23 cellular contexts compared by ENCODE assay signal in genomic region chr11:29200776-29201574, GRCh38.
DNase-seq lines count a peak whose midpoint lies in the region; ATAC-seq and TF ChIP-seq lines count a peak whose summit lies in the region.
"Had no signal": no experiment of that assay in that cellular context is flagged by ENCODE, and none has a peak within 500 bp of the region (broad histone marks: within the 10 kb centered on the region; RNA-seq: fewer than 3 reads in every experiment).

No MANE protein-coding gene starts in this region.

- ATAC-seq in mucosa of descending colon = peak; percentile 99
- no peak for ATAC-seq in HG03342 (IDR thresholded peaks at IDR 0.05; ENCODE audit: unreplicated experiment)
- ATAC-seq: activated CD4-positive, alpha-beta T cell treated with anti-CD3 and anti-CD28 coated beads for 36 hours; GM12878; K562 had no signal

- TF ChIP-seq CTCF in Peyer's patch (IDR thresholded peaks at IDR 0.05) (no peak), mucosa of descending colon (IDR thresholded peaks at IDR 0.05) (no peak), vagina (IDR thresholded peaks at IDR 0.05) (no peak)

- DNase-seq in COR-L47 (lab: John Stamatoyannopoulos, UW) = peak; percentile 5
- DNase-seq in DMS53 (lab: John Stamatoyannopoulos, UW) = peak; percentile 89
- peak in 2 of 3 donors; percentile 60 to 62 for DNase-seq in Peyer's patch
- DNase-seq in mucosa of descending colon = peak; percentile 51 to 69 (median 61)
- no peak for DNase-seq in vagina (ENCODE audit: extremely low spot score in 2 of 2)
- DNase-seq in iPS-NIHi11 (ENCODE audit: low spot score) = no peak
- DNase-seq: activated CD4-positive, alpha-beta T cell treated with anti-CD3 and anti-CD28 coated beads for 36 hours; activated naive CD4-positive, alpha-beta T cell treated with anti-CD3 and anti-CD28 coated beads for 36 hours; activated T-cell treated with anti-CD3 and anti-CD28 coated beads, Interleukin-2, amount 50 U/mL, for 48 hours; amniotic stem cell; CD4-positive, alpha-beta memory T cell; DND-41; glutamatergic neuron; left ventricle myocardium inferior; midbrain; NCI-H82; SJCRH30; substantia nigra; uterus had no signal

- H3K4me3 ChIP-seq in Peyer's patch (peak overlapping the region in 1 of 4 donors; percentile 6), mucosa of descending colon (no peak overlapping the region), vagina (no peak overlapping the region)
- H3K4me3 ChIP-seq: GM12878, K562, left ventricle myocardium inferior, PC-9, SJCRH30, uterus had no signal

- no peak overlapping the region for H3K27ac ChIP-seq in Peyer's patch
- no peak overlapping the region for H3K27ac ChIP-seq in vagina
- H3K27ac ChIP-seq: left ventricle myocardium inferior, PC-9, SJCRH30, uterus had no signal

- no peaks in the 10 kb centered on the region for H3K27me3 ChIP-seq in Peyer's patch
- no peaks in the 10 kb centered on the region for H3K27me3 ChIP-seq in vagina
- H3K27me3 ChIP-seq: SJCRH30, uterus had no signal

- H3K36me3 ChIP-seq in Peyer's patch = no peaks in the 10 kb centered on the region
- H3K36me3 ChIP-seq in mucosa of descending colon (ENCODE audit: low read depth) = no peaks in the 10 kb centered on the region
- H3K36me3 ChIP-seq in vagina = no peaks in the 10 kb centered on the region
- H3K36me3 ChIP-seq: left ventricle myocardium inferior, SJCRH30, uterus had no signal

- TF ChIP-seq POLR2A in Peyer's patch (IDR thresholded peaks at IDR 0.05) = no peak
- TF ChIP-seq POLR2A in vagina (IDR thresholded peaks at IDR 0.05) = no peak

- intact Hi-C loops in mucosa of descending colon (cut with DNase I, micrococcal nuclease) (no loop called here), vagina (cut with DNase I) (no loop called here)

- H3K4me1 ChIP-seq in Peyer's patch (no peaks in the 10 kb centered on the region), mucosa of descending colon (ENCODE audit: low read depth) (no peaks in the 10 kb centered on the region), vagina (no peaks in the 10 kb centered on the region)
- H3K4me1 ChIP-seq: left ventricle myocardium inferior, SJCRH30, uterus had no signal

- H3K9me3 ChIP-seq in Peyer's patch (no peaks in the 10 kb centered on the region), mucosa of descending colon (no peaks in the 10 kb centered on the region), vagina (no peaks in the 10 kb centered on the region)
- H3K9me3 ChIP-seq: left ventricle myocardium inferior, SJCRH30, uterus had no signal

Comparison
In these comparisons a context has a peak if more than half of its experiments do, and no peak if none do; other contexts are left out.
1. DNase-seq: peak in COR-L47 (single experiment), DMS53 (single experiment), Peyer's patch (2 of 3) and mucosa of descending colon (3 of 3); none in vagina (0 of 2) and iPS-NIHi11 (single experiment).